8 cellular contexts compared by ENCODE assay signal in the genomic region with DNA sequence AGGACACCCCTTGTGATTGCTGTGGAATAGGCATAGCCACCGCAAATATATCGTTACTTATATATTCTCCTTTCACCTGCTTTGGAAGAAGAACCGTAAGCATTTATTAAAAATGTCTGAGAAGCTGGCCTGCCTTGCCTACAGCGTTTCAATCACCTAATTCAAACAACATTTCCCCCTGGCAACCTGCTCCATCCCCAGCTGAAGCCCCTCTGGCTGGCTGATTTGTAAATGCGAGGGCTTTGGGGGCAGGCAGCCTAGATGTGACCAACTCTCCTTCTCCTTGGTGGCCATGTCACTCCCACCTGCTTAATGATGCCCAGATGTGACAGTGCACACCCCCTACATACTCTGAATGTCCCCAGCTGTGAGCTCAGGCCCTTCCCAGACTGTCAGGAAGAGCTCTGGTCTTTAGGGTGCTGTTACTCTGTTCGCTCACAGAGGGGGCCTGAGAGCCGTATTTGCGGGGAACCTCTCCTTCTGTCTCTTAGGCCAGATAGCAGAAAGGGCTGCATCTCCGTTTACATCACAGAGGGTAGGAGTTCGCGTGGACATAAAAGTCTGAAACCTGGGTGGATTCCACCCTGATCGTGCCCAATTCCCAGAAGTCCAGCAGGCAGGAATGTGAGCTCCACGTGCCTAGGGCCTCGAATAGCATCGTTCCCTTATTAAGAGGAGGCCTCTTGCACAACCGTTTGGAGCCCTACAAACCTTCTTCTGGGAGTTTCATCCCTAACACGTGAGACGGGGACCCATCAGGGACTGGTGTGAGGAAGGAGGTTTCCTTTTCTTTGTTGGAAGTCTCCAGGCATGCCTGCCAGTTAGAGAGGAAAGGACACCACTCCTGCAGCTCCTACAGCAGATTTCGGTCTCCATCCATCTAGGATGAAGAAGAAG. TPM values are rescaled to one million over a fixed set of nuclear protein-coding genes. Genes with fewer than 3 reads are reported as not detected.
DNase-seq lines count a peak whose midpoint lies in the region; ATAC-seq, FAIRE-seq and TF ChIP-seq lines count a peak whose summit lies in the region.

No MANE protein-coding gene starts in this region.

- FAIRE-seq in H1 (lab: Jason Lieb, UNC) = peak; percentile 73

- no peak overlapping the region; the same call in 1 of the 2 replicates for H3K18ac ChIP-seq in H1 (ENCODE audit: extremely low read depth, low read length)

- H4K20me1 ChIP-seq in H1 (replicated peaks in 1 of 2; ENCODE audit: control insufficient read depth in 1 of 2, insufficient read depth in 2 of 2, low read length in 2 of 2) = peaks cover 0 to 8% of the 10 kb centered on the region in 2 experiments

- CTCF ChIA-PET in H1 (lab: Charles Lee; ENCODE audit: partially characterized antibody) = interaction anchor here (0.6 to 11.3 kb wide), 89 partner anchors 9 to 555 kb away, joined by 3 to 175 read pairs (median 5); no protein-coding TSS in a partner anchor

- TF ChIP-seq EP300 in H1 (IDR thresholded peaks at IDR 0.05; ENCODE audit: borderline replicate concordance in 1 of 2, low read depth in 2 of 2, low read length in 2 of 2) = no peak

- peak overlapping the region in 1 of 2 experiments; percentile 68; a peak in 2 of 4 replicates for H3K4me2 ChIP-seq in H1 (ENCODE audit: insufficient read depth in 1 of 2, low read depth in 2 of 2, low read length in 2 of 2)

- intact Hi-C loops in cardiac septum (cut with DNase I) (loop anchor here (5.0 kb wide), 1 partner anchor 114 kb away; no protein-coding TSS in a partner anchor), Right ventricle myocardium inferior (cut with DNase I) (loop anchor here (5.0 kb wide), 1 partner anchor 66 kb away; no protein-coding TSS in a partner anchor)

- H2AK5ac ChIP-seq in H1 (ENCODE audit: low read depth, low read length) = no peak overlapping the region

- H2BK12ac ChIP-seq in H1 (ENCODE audit: low read depth, low read length) = no peak overlapping the region

- no peaks in the 10 kb centered on the region for H3K36me3 Mint-ChIP-seq in stimulated activated effector memory CD8-positive, alpha-beta T cell treated with anti-CD3 and anti-CD28 coated beads, Interleukin-12 subunit alpha, Interleukin-12 subunit beta, amount 100 ng/mL, for 72 hours

- 50% methylated on average over 17 of the region's 19 CpGs; no CpG with 5 or more reads in 1 of the 2 experiments for WGBS in H1 (ENCODE audit: extremely low coverage in 1 of 2, insufficient coverage in 1 of 2, insufficient read length in 1 of 2, insufficient replicate concordance in 2 of 2, low coverage in 1 of 2, low lambda C conversion rate in 2 of 2, missing lambda C conversion rate in 1 of 2), 2 experiments

- peaks cover 4 to 15% (median 9%) of the 10 kb centered on the region in 4 experiments for H3K4me1 ChIP-seq in H1 (replicated peaks in 1 of 4; ENCODE audit: control insufficient read depth in 3 of 4, insufficient read depth in 4 of 4, low read length in 3 of 4)

- peak; percentile 32 to 69 (median 63) for TF ChIP-seq CTCF in H1 (IDR thresholded peaks at IDR 0.05; ENCODE audit: control extremely low read depth in 1 of 3, insufficient read depth in 1 of 3, low read depth in 1 of 3, low read length in 3 of 3)

- no peak overlapping the region for H2BK120ac ChIP-seq in H1 (replicated peaks; ENCODE audit: low read depth, low read length)

- no peak for ATAC-seq in Right ventricle myocardium inferior
- ATAC-seq in stimulated activated effector memory CD8-positive, alpha-beta T cell treated with anti-CD3 and anti-CD28 coated beads, Interleukin-12 subunit alpha, Interleukin-12 subunit beta, amount 100 ng/mL, for 72 hours = no peak
- no peak for ATAC-seq in GM19351 (IDR thresholded peaks at IDR 0.05; ENCODE audit: unreplicated experiment)

- no peak overlapping the region for H3K4ac ChIP-seq in H1 (replicated peaks; ENCODE audit: insufficient read length, low read depth, low read length)

- H4K91ac ChIP-seq in H1 (replicated peaks; ENCODE audit: insufficient read length, low read length) = no peak overlapping the region

- H3K9me3 Mint-ChIP-seq in stimulated activated effector memory CD8-positive, alpha-beta T cell treated with anti-CD3 and anti-CD28 coated beads, Interleukin-12 subunit alpha, Interleukin-12 subunit beta, amount 100 ng/mL, for 72 hours = no peaks in the 10 kb centered on the region

- no peaks in the 10 kb centered on the region for H3K79me1 ChIP-seq in H1 (ENCODE audit: low read depth, low read length)

- H3K23me2 ChIP-seq in H1 (ENCODE audit: low read depth, low read length) = peaks cover 14% of the 10 kb centered on the region; the same call in 1 of the 2 replicates

- DNase-seq in cardiac septum (ENCODE audit: low spot score) = peak; percentile 59
- DNase-seq in Right ventricle myocardium inferior (ENCODE audit: missing footprints) = no peak
- peak; percentile 43 for DNase-seq in RPMI8226
- peak in 1 of 2 experiments; percentile 66 for DNase-seq in H1 (ENCODE audit: low read depth in 1 of 2, low spot score in 2 of 2)
- no peak for DNase-seq in stimulated activated effector memory CD8-positive, alpha-beta T cell treated with anti-CD3 and anti-CD28 coated beads, Interleukin-12 subunit alpha, Interleukin-12 subunit beta, amount 100 ng/mL, for 72 hours (ENCODE audit: low spot score in 2 of 2)
- DNase-seq in CD1c-positive myeloid dendritic cell (ENCODE audit: extremely low spot score) = no peak
- no peak for DNase-seq in ureter (ENCODE audit: low spot score)

- no peak overlapping the region for H3K9ac ChIP-seq in H1 (replicated peaks in 1 of 4; ENCODE audit: extremely low read depth in 1 of 4, low read depth in 3 of 4, low read length in 3 of 4)

- no peak overlapping the region for H3K4me3 ChIP-seq in H1 (ENCODE audit: extremely low read depth in 1 of 4, insufficient read depth in 2 of 4, low read depth in 3 of 4, low read length in 4 of 4)

- no peak overlapping the region for H2AFZ ChIP-seq in H1 (ENCODE audit: low read length)

- peaks cover 5% of the 10 kb centered on the region for H3K4me1 Mint-ChIP-seq in stimulated activated effector memory CD8-positive, alpha-beta T cell treated with anti-CD3 and anti-CD28 coated beads, Interleukin-12 subunit alpha, Interleukin-12 subunit beta, amount 100 ng/mL, for 72 hours

- no peak overlapping the region for H3K4me3 Mint-ChIP-seq in stimulated activated effector memory CD8-positive, alpha-beta T cell treated with anti-CD3 and anti-CD28 coated beads, Interleukin-12 subunit alpha, Interleukin-12 subunit beta, amount 100 ng/mL, for 72 hours

- no peaks in the 10 kb centered on the region for H3K9me3 ChIP-seq in H1 (ENCODE audit: insufficient read depth in 2 of 2, low read depth in 1 of 2, low read length in 1 of 2)

- no peaks in the 10 kb centered on the region for H3K36me3 ChIP-seq in H1 (ENCODE audit: control insufficient read depth in 2 of 4, insufficient read depth in 4 of 4, low read length in 3 of 4)

- H3K27ac Mint-ChIP-seq in stimulated activated effector memory CD8-positive, alpha-beta T cell treated with anti-CD3 and anti-CD28 coated beads, Interleukin-12 subunit alpha, Interleukin-12 subunit beta, amount 100 ng/mL, for 72 hours = no peak overlapping the region

- TF ChIP-seq RAD21 in H1 (IDR thresholded peaks at IDR 0.05 in 1 of 2, conservative IDR thresholded peaks at IDR 0.05 in 1 of 2; ENCODE audit: low read depth in 2 of 2, low read length in 2 of 2) = peak; percentile 69 to 83

- no peak overlapping the region for H2BK15ac ChIP-seq in H1 (ENCODE audit: low read length)

- H3K14ac ChIP-seq in H1 (ENCODE audit: insufficient read length) = no peak overlapping the region

- H3K79me2 ChIP-seq in H1 (ENCODE audit: control insufficient read depth in 1 of 2, insufficient read depth in 2 of 2, low read length in 2 of 2) = peaks cover 0 to 8% of the 10 kb centered on the region in 2 experiments; a peak in 1 of 4 replicates

- H4K8ac ChIP-seq in H1 (ENCODE audit: extremely low read depth, insufficient read depth, low read length) = no peak overlapping the region

- no peak overlapping the region for H3K56ac ChIP-seq in H1 (replicated peaks; ENCODE audit: insufficient read length, low read depth, low read length)

- H2BK5ac ChIP-seq in H1 (ENCODE audit: low read depth, low read length) = no peak overlapping the region

- H2BK20ac ChIP-seq in H1 (ENCODE audit: low read length) = no peak overlapping the region

- peaks cover 5 to 42% (median 32%) of the 10 kb centered on the region in 4 experiments for H3K27me3 ChIP-seq in H1 (replicated peaks in 1 of 4; ENCODE audit: control insufficient read depth in 3 of 4, extremely low read depth in 1 of 4, insufficient read depth in 3 of 4, low read length in 3 of 4)

- no peak overlapping the region for H3K27ac ChIP-seq in H1 (ENCODE audit: low read depth, low read length)

- no peak overlapping the region for H4K5ac ChIP-seq in H1 (ENCODE audit: insufficient read length, low read depth, low read length)

- TF ChIP-seq POLR2A in H1 (IDR thresholded peaks at IDR 0.05; ENCODE audit: control extremely low read depth in 1 of 2, low read depth in 2 of 2, low read length in 2 of 2) = no peak

- POLR2A ChIA-PET in H1 (lab: Charles Lee; ENCODE audit: partially characterized antibody) = interaction anchor here (0.8 kb wide), 1 partner anchor 33 kb away, joined by 3 read pairs; no protein-coding TSS in a partner anchor

- no peak overlapping the region for H3K23ac ChIP-seq in H1 (ENCODE audit: insufficient read length)

TF ChIP-seq in H1, 55 proteins besides CTCF, POLR2A, EP300 and RAD21:
- TF ChIP-seq SP4 (IDR thresholded peaks at IDR 0.05; ENCODE audit: low read length) = no peak
- TF ChIP-seq EZH2 (IDR thresholded peaks at IDR 0.05; ENCODE audit: low read depth, low read length, severe bottlenecking) = peak; percentile 20
- peak in 1 of 2 experiments; percentile 41; a peak in 1 of 4 replicates for TF ChIP-seq SIN3A (conservative IDR thresholded peaks at IDR 0.05 in 1 of 2, IDR thresholded peaks at IDR 0.05 in 1 of 2; ENCODE audit: low read depth in 1 of 2, low read length in 2 of 2)
- 0 out of 2 replicates have a peak, but pooled peaks have one; percentile 20 for TF ChIP-seq CEBPB (IDR thresholded peaks at IDR 0.05; ENCODE audit: low read depth, low read length)
- TF ChIP-seq CTBP2 (IDR thresholded peaks at IDR 0.05; ENCODE audit: borderline replicate concordance, insufficient read depth, insufficient read length, low read length) = peak; percentile 23

RNA-seq across cellular contexts. Expression of a gene that starts 2.4 kb away (rescaled TPM):
- total RNA-seq in cardiac septum (3.0 TPM), Right ventricle myocardium inferior (1.6 TPM), ureter (3.4 TPM)
- total RNA-seq in H1 (2021; fragmentation: NEBNext Ultra II Directional; extraction: Animal tissue kit (Norgen Biotek cat#: 25700)) = 3.6 and 3.9 TPM in 2 replicates
- polyA plus RNA-seq in H1 (2011; rRNA removed) = 4.1 and 5.9 TPM in 2 replicates
- 2.3 TPM for polyA plus RNA-seq in H1 (2011; cell fraction: cytosol; rRNA removed)
- 7.3 TPM for polyA plus RNA-seq in H1 (2011; cell fraction: nucleus; rRNA removed)
- polyA plus RNA-seq in H1 (2012, experiment 1 of 2) = 5.5 to 10.2 TPM (median 7.5 TPM) in 4 replicates
- 3.6 TPM for polyA plus RNA-seq in H1 (2012, experiment 2 of 2)
- 2.6 TPM for polyA plus RNA-seq in H1 (2013, experiment 1 of 2)
- polyA plus RNA-seq in H1 (2013, experiment 2 of 2) = 2.0 TPM
- 6.8 and 8.4 TPM in 2 replicates for polyA minus RNA-seq in H1 (2011; rRNA and poly(A)+ RNA removed)
- 10.9 TPM for polyA minus RNA-seq in H1 (2011; cell fraction: cytosol; rRNA and poly(A)+ RNA removed)
- 13.8 TPM for polyA minus RNA-seq in H1 (2011; cell fraction: nucleus; rRNA and poly(A)+ RNA removed)

Comparison
In these comparisons a context has a peak if more than half of its experiments do, and no peak if none do; other contexts are left out.
1. DNase-seq: peak in cardiac septum (single experiment) and RPMI8226 (single experiment); none in Right ventricle myocardium inferior (single experiment), stimulated activated effector memory CD8-positive, alpha-beta T cell treated with anti-CD3 and anti-CD28 coated beads, Interleukin-12 subunit alpha, Interleukin-12 subunit beta, amount 100 ng/mL, for 72 hours (0 of 2), CD1c-positive myeloid dendritic cell (single experiment) and ureter (single experiment).